ENCODE assay signal across 9 cellular contexts in the genomic region with DNA sequence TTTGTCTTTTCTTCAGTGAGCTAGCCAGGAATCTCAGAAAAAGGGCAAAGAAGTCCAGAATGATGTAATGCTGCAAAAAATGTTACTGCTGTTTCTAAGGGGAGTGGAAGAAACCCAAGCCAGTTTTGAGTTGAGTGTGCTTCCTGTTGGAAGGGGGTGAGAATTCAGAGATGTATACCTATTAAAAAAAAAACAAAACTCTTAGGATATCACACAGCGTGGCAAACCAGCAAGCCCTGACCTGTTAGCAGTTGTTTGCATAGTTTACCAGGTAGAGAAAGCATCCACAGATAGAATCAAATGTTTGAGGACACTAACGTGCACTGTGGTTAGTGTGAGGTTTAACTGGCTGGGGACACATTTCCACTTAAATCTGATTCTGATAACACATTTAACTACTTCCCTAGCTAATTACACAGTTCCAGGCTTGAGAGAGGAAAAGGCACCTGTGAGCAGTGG. TPM values are rescaled to one million over a fixed set of nuclear protein-coding genes. Genes with fewer than 3 reads are reported as not detected.
DNase-seq lines count a peak whose midpoint lies in the region; ATAC-seq and TF ChIP-seq lines count a peak whose summit lies in the region.
"Had no signal": no experiment of that assay in that cellular context is flagged by ENCODE, and none has a peak within 500 bp of the region (broad histone marks: within the 10 kb centered on the region; RNA-seq: fewer than 3 reads in every experiment).

No MANE protein-coding gene starts in this region.

- no peak overlapping the region for H2BK5ac ChIP-seq in neuronal stem cell (ENCODE audit: low read length)

- H3K27ac Mint-ChIP-seq in IgD-negative memory B cell = peak overlapping the region; percentile 72 to 83 (median 74)
- no peak overlapping the region for H3K27ac Mint-ChIP-seq in activated CD8-positive, alpha-beta T cell treated with anti-CD3 and anti-CD28 coated beads, Interleukin-2, amount 10 ng/mL, durations not matched to agents 7 days and 5 days

- WGBS in neuronal stem cell (ENCODE audit: extremely low coverage in 2 of 2, insufficient read length in 2 of 2, insufficient replicate concordance in 1 of 2), 2 donors = no CpG with 5 or more reads among the region's 2 CpGs

- H3K27ac ChIP-seq in foreskin keratinocyte (peak overlapping the region; percentile 51), neuronal stem cell (replicated peaks; ENCODE audit: low read length) (no peak overlapping the region)

- CTCF ChIA-PET in activated CD8-positive, alpha-beta T cell treated with anti-CD3 and anti-CD28 coated beads, Interleukin-2, amount 10 ng/mL, durations not matched to agents 7 days and 5 days (lab: Charles Lee) = no interaction called here

- no peak for TF ChIP-seq CTCF in GM10266 (IDR thresholded peaks at IDR 0.05; ENCODE audit: control insufficient read depth, insufficient read depth, low read depth, missing control alignments)
- TF ChIP-seq CTCF in foreskin keratinocyte (conservative IDR thresholded peaks at IDR 0.05) = no peak

- no peak overlapping the region for H3K23ac ChIP-seq in neuronal stem cell (ENCODE audit: low read depth, low read length, poor library complexity)

- no peak overlapping the region for H3K4me3 ChIP-seq in neuronal stem cell (ENCODE audit: low read length in 2 of 2)

- H3K18ac ChIP-seq in neuronal stem cell (ENCODE audit: low read length) = no peak overlapping the region

- H3K4me3 Mint-ChIP-seq in IgD-negative memory B cell = peak overlapping the region in 3 of 4 donors; percentile 7 to 74 (median 67)
- no peak overlapping the region for H3K4me3 Mint-ChIP-seq in activated CD8-positive, alpha-beta T cell treated with anti-CD3 and anti-CD28 coated beads, Interleukin-2, amount 10 ng/mL, durations not matched to agents 7 days and 5 days

- ATAC-seq in GM21619 (IDR thresholded peaks at IDR 0.05; ENCODE audit: unreplicated experiment) (peak; percentile 59), foreskin keratinocyte (peak; percentile 75)
- no peak for ATAC-seq in activated CD8-positive, alpha-beta T cell treated with anti-CD3 and anti-CD28 coated beads, Interleukin-2, amount 10 ng/mL, durations not matched to agents 7 days and 5 days
- ATAC-seq: HCT116 had no signal

- H4K91ac ChIP-seq in neuronal stem cell (ENCODE audit: low read depth, low read length, poor library complexity) = no peak overlapping the region

- H3K4me1 ChIP-seq in foreskin keratinocyte = peaks cover 42% of the 10 kb centered on the region
- H3K4me1 ChIP-seq in neuronal stem cell (ENCODE audit: control insufficient read depth in 2 of 2, insufficient read depth in 1 of 2, low read depth in 1 of 2, low read length in 2 of 2) = peaks cover 0 to 15% of the 10 kb centered on the region in 2 donors

- DNase-seq in GM10266 (ENCODE audit: extremely low spot score) (peak; percentile 23), foreskin keratinocyte (peak; percentile 83 to 93), globus pallidus (ENCODE audit: low spot score) (no peak), RPMI8226 (no peak), neuronal stem cell (ENCODE audit: low spot score) (no peak)
- no peak for DNase-seq in activated CD8-positive, alpha-beta T cell treated with anti-CD3 and anti-CD28 coated beads, Interleukin-2, amount 10 ng/mL, durations not matched to agents 7 days and 5 days

- H3K9me3 Mint-ChIP-seq in IgD-negative memory B cell = no peaks in the 10 kb centered on the region
- H3K9me3 Mint-ChIP-seq in activated CD8-positive, alpha-beta T cell treated with anti-CD3 and anti-CD28 coated beads, Interleukin-2, amount 10 ng/mL, durations not matched to agents 7 days and 5 days (ENCODE audit: insufficient read depth) = no peaks in the 10 kb centered on the region

- no peak overlapping the region for H3K4me2 ChIP-seq in neuronal stem cell (ENCODE audit: insufficient read depth, low read length, poor library complexity, severe bottlenecking)

- H3K4me1 Mint-ChIP-seq in IgD-negative memory B cell = peaks cover 62 to 78% (median 70%) of the 10 kb centered on the region in 3 donors
- no peaks in the 10 kb centered on the region for H3K4me1 Mint-ChIP-seq in activated CD8-positive, alpha-beta T cell treated with anti-CD3 and anti-CD28 coated beads, Interleukin-2, amount 10 ng/mL, durations not matched to agents 7 days and 5 days (ENCODE audit: low read depth)

- no peak overlapping the region for H2AK5ac ChIP-seq in neuronal stem cell (ENCODE audit: low read depth, low read length)

- H3K9me3 ChIP-seq in neuronal stem cell (replicated peaks in 1 of 2; ENCODE audit: control insufficient read depth in 2 of 2, insufficient read depth in 1 of 2, low read depth in 1 of 2, low read length in 2 of 2) = peaks cover 0 to 17% of the 10 kb centered on the region in 2 donors

- H2AFZ ChIP-seq in neuronal stem cell (ENCODE audit: low read length) = no peak overlapping the region

- H3K27me3 Mint-ChIP-seq in IgD-negative memory B cell = peaks cover 2% of the 10 kb centered on the region
- no peaks in the 10 kb centered on the region for H3K27me3 Mint-ChIP-seq in activated CD8-positive, alpha-beta T cell treated with anti-CD3 and anti-CD28 coated beads, Interleukin-2, amount 10 ng/mL, durations not matched to agents 7 days and 5 days (ENCODE audit: low read depth)

- no peaks in the 10 kb centered on the region for H3K27me3 ChIP-seq in foreskin keratinocyte
- no peaks in the 10 kb centered on the region for H3K27me3 ChIP-seq in neuronal stem cell (ENCODE audit: control insufficient read depth in 3 of 3, insufficient read depth in 3 of 3, low read depth in 1 of 3, low read length in 3 of 3)

- no peak overlapping the region for H3K9ac ChIP-seq in neuronal stem cell (ENCODE audit: low read depth, low read length, poor library complexity)

- H3K4ac ChIP-seq in neuronal stem cell (ENCODE audit: low read length) = no peak overlapping the region

- POLR2A ChIA-PET in activated CD8-positive, alpha-beta T cell treated with anti-CD3 and anti-CD28 coated beads, Interleukin-2, amount 10 ng/mL, durations not matched to agents 7 days and 5 days (lab: Charles Lee) = no interaction called here

- H2BK12ac ChIP-seq in neuronal stem cell (ENCODE audit: low read length) = no peak overlapping the region

- peaks cover 4 to 80% of the 10 kb centered on the region in 2 donors for H3K36me3 ChIP-seq in neuronal stem cell (replicated peaks in 1 of 2; ENCODE audit: control insufficient read depth in 2 of 2, insufficient read depth in 2 of 2, low read length in 2 of 2)

- H3K36me3 Mint-ChIP-seq in IgD-negative memory B cell = peaks cover 9% of the 10 kb centered on the region
- no peaks in the 10 kb centered on the region for H3K36me3 Mint-ChIP-seq in activated CD8-positive, alpha-beta T cell treated with anti-CD3 and anti-CD28 coated beads, Interleukin-2, amount 10 ng/mL, durations not matched to agents 7 days and 5 days (ENCODE audit: low read depth)

- no peak overlapping the region for H2BK120ac ChIP-seq in neuronal stem cell (ENCODE audit: low read depth, low read length)

- no peak overlapping the region for H2BK15ac ChIP-seq in neuronal stem cell (ENCODE audit: low read length)

- no peak overlapping the region for H4K8ac ChIP-seq in neuronal stem cell (ENCODE audit: low read depth, low read length)

- no peak overlapping the region for H3K14ac ChIP-seq in neuronal stem cell (ENCODE audit: low read length)

- peaks cover 4% of the 10 kb centered on the region for H3K79me1 ChIP-seq in neuronal stem cell (ENCODE audit: low read depth, low read length)

RNA-seq across cellular contexts. Expression of a gene that starts 11.4 kb away (rescaled TPM):
- polyA plus RNA-seq in IgD-negative memory B cell (149 TPM), foreskin keratinocyte (106 and 127 TPM in 2 replicates)
- total RNA-seq in foreskin keratinocyte = 83.8 and 106 TPM in 2 replicates
- total RNA-seq in activated CD8-positive, alpha-beta T cell treated with anti-CD3 and anti-CD28 coated beads, Interleukin-2, amount 10 ng/mL, durations not matched to agents 7 days and 5 days = not detected
- polyA plus RNA-seq in neuronal stem cell (2013, experiment 1 of 2) = 313 TPM
- polyA plus RNA-seq in neuronal stem cell (2013, experiment 2 of 2) = 331 TPM

Comparison
In these comparisons a context has a peak if more than half of its experiments do, and no peak if none do; other contexts are left out.
1. DNase-seq: peak in GM10266 (single experiment) and foreskin keratinocyte (2 of 2); none in globus pallidus (single experiment), activated CD8-positive, alpha-beta T cell treated with anti-CD3 and anti-CD28 coated beads, Interleukin-2, amount 10 ng/mL, durations not matched to agents 7 days and 5 days (single experiment), RPMI8226 (single experiment) and neuronal stem cell (single experiment).
2. RNA of a gene that starts 11.4 kb away (total RNA-seq): 83.8 to 106 TPM in foreskin keratinocyte; not detected in activated CD8-positive, alpha-beta T cell treated with anti-CD3 and anti-CD28 coated beads, Interleukin-2, amount 10 ng/mL, durations not matched to agents 7 days and 5 days; every median in the first group is over 10 times any median in the second.